Comparison of ENCODE assay signal across 8 cellular contexts in the genomic region with DNA sequence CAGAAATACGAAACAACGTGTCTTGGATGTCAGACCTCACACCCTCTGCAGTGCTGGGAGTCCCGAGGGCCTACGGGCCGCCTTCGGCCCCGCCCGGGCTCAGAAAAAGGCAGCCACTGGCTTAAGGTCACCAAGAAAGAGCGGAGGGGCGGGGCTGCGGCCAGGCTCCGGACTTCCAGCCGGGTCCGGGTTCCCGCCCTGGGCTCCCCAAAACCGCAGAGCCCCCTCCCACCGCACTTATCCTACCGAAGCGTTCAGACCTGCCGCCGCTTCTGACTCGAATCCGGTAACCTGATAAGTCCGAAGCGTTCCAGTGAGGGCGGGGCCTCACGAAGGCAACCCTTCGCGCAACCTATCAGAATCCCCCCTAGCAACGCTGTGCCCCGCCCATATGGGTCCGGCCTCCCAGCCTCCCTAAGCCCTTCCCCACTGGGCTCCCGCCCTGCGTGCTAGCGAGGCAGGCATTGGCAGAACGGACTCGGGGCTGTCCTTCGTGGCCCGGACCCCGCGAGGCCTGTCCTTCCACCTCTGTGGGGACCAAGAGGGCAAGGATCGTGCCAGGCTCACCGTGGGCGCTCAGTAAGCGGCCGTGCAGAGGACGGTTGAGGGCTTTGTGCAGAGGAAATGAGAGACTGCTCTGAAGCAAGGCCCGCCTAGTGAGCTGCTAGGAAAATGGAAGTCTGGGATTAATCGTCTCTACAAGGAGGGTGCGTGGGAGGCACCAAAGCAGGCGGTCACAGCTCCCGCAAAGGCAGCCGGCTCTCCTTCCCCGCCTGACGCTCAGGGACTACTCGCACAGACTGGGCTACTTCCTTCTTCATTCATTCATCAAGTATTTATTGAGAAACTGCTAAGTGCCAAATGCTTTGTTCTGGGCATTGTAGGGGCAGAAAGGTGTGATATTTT. TPM values are rescaled to one million over a fixed set of nuclear protein-coding genes. Genes with fewer than 3 reads are reported as not detected.
DNase-seq lines count a peak whose midpoint lies in the region; ATAC-seq and TF ChIP-seq lines count a peak whose summit lies in the region.

A gene (minus strand): TSS at position 296 of the 906 bp plus-strand sequence. CDS start 515 bp downstream, outside the sequence.

- H3K27me3 ChIP-seq in left ventricle myocardium inferior (ENCODE audit: low read depth) (no peaks in the 10 kb centered on the region), upper lobe of right lung (no peaks in the 10 kb centered on the region)

- H3K4me1 Mint-ChIP-seq in progenitor cell of endocrine pancreas (ENCODE audit: low read depth): peaks cover 8% of the 10 kb centered on the region

- H3K36me3 ChIP-seq in left ventricle myocardium inferior: peaks cover 28% of the 10 kb centered on the region
- peaks cover 21% of the 10 kb centered on the region for H3K36me3 ChIP-seq in upper lobe of right lung

- peak; percentile 64 for ATAC-seq in GM18499 (IDR thresholded peaks at IDR 0.05; ENCODE audit: insufficient read depth, unreplicated experiment)
- ATAC-seq in HG02943 (IDR thresholded peaks at IDR 0.05; ENCODE audit: low read depth, unreplicated experiment): peak; percentile 84
- ATAC-seq in upper lobe of right lung: peak; percentile 96

- peak within 1 kb of the TSS; percentile 80 for H3K4me3 Mint-ChIP-seq in progenitor cell of endocrine pancreas (ENCODE audit: low read depth)

- peaks cover 5% of the 10 kb centered on the region for H3K36me3 Mint-ChIP-seq in progenitor cell of endocrine pancreas (ENCODE audit: insufficient read depth)

- H3K9me3 Mint-ChIP-seq in progenitor cell of endocrine pancreas (ENCODE audit: low read depth): no peaks in the 10 kb centered on the region

- no peaks in the 10 kb centered on the region for H3K9me3 ChIP-seq in left ventricle myocardium inferior (replicated peaks)
- H3K9me3 ChIP-seq in upper lobe of right lung: no peaks in the 10 kb centered on the region

- peak within 1 kb of the TSS; percentile 92 for H3K27ac ChIP-seq in angular gyrus (ENCODE audit: low read depth, low read length)
- peak within 1 kb of the TSS; percentile 92 for H3K27ac ChIP-seq in left ventricle myocardium inferior (replicated peaks)
- H3K27ac ChIP-seq in upper lobe of right lung: peak within 1 kb of the TSS; percentile 88

- H3K27me3 Mint-ChIP-seq in progenitor cell of endocrine pancreas: peaks cover 4% of the 10 kb centered on the region

- H3K4me3 ChIP-seq in left ventricle myocardium inferior (peak within 1 kb of the TSS; percentile 87), upper lobe of right lung (peak within 1 kb of the TSS; percentile 62)

- H3K27ac Mint-ChIP-seq in progenitor cell of endocrine pancreas: peak within 1 kb of the TSS; percentile 90

- DNase-seq in NCI-H187 treated with DMSO at 0.1 percent for 48 hours (lab: John Stamatoyannopoulos, UW): peak; percentile 41
- peak; percentile 77 to 96 (median 89) for DNase-seq in T-helper 2 cell
- peak; percentile 96 for DNase-seq in left ventricle myocardium inferior
- DNase-seq in progenitor cell of endocrine pancreas (ENCODE audit: low spot score, unreplicated experiment): peak; percentile 89
- DNase-seq in upper lobe of right lung: peak; percentile 98

- H3K4me1 ChIP-seq in left ventricle myocardium inferior (peaks cover 62% of the 10 kb centered on the region), upper lobe of right lung (peaks cover 32% of the 10 kb centered on the region)

- TF ChIP-seq CTCF in left ventricle myocardium inferior (IDR thresholded peaks at IDR 0.05; ENCODE audit: borderline replicate concordance): no peak
- no peak for TF ChIP-seq CTCF in progenitor cell of endocrine pancreas (IDR thresholded peaks at IDR 0.05; ENCODE audit: unreplicated experiment)
- TF ChIP-seq CTCF in upper lobe of right lung (IDR thresholded peaks at IDR 0.05): no peak

- intact Hi-C loops in left ventricle myocardium inferior (cut with micrococcal nuclease) (no loop called here), upper lobe of right lung (cut with DNase I) (no loop called here)

RNA-seq across cellular contexts. Expression of the gene that starts here (rescaled TPM):
- 11.7 TPM for total RNA-seq in left ventricle myocardium inferior
- total RNA-seq in progenitor cell of endocrine pancreas: 16.9 and 17.2 TPM in 2 replicates
- total RNA-seq in upper lobe of right lung: 28.6 TPM

Comparison
In these comparisons a context has a peak if more than half of its experiments do, and no peak if none do; other contexts are left out.
1. Peak in every context shown above with its lines: DNase-seq, ATAC-seq, H3K4me3 ChIP-seq and H3K27ac ChIP-seq.
2. DNase-seq: peak in every context shown above with its lines; median percentile 98 in upper lobe of right lung; 96 in left ventricle myocardium inferior; 89 in T-helper 2 cell; 89 in progenitor cell of endocrine pancreas; 41 in NCI-H187 treated with DMSO at 0.1 percent for 48 hours.